In genomic region chr9:130039504-130040147, GRCh38 we compare ENCODE assay signal across 8 cellular contexts. TPM values are rescaled to one million over a fixed set of nuclear protein-coding genes. Genes with fewer than 3 reads are reported as not detected.
A peak's percentile ranks its signal among the peaks of the same experiment; 100 is the strongest.
DNase-seq lines count a peak whose midpoint lies in the region; ATAC-seq and TF ChIP-seq lines count a peak whose summit lies in the region.

No MANE protein-coding gene starts in this region.

- H3K9me3 Mint-ChIP-seq in IgD-negative memory B cell, result peaks cover 0 to 1% (median 0%) of the 10 kb centered on the region in 3 donors
- no peaks in the 10 kb centered on the region for H3K9me3 Mint-ChIP-seq in activated naive CD8-positive, alpha-beta T cell treated with anti-CD3 and anti-CD28 coated beads, Interleukin-2, amount 10 ng/mL, durations not matched to agents 7 days and 5 days
- H3K9me3 Mint-ChIP-seq in neural crest cell, result no peaks in the 10 kb centered on the region

- H3K27me3 Mint-ChIP-seq in IgD-negative memory B cell (no peaks in the 10 kb centered on the region), neural crest cell (ENCODE audit: low read depth) (peaks cover 8% of the 10 kb centered on the region)
- H3K27me3 Mint-ChIP-seq in activated naive CD8-positive, alpha-beta T cell treated with anti-CD3 and anti-CD28 coated beads, Interleukin-2, amount 10 ng/mL, durations not matched to agents 7 days and 5 days, result no peaks in the 10 kb centered on the region

- ATAC-seq in activated naive CD8-positive, alpha-beta T cell treated with anti-CD3 and anti-CD28 coated beads, Interleukin-2, amount 10 ng/mL, durations not matched to agents 7 days and 5 days (ENCODE audit: low read depth), result peak; percentile 5
- ATAC-seq in HG03045 (IDR thresholded peaks at IDR 0.05; ENCODE audit: unreplicated experiment), result no peak

- POLR2A ChIA-PET in activated naive CD8-positive, alpha-beta T cell treated with anti-CD3 and anti-CD28 coated beads, Interleukin-2, amount 10 ng/mL, durations not matched to agents 7 days and 5 days (lab: Charles Lee), result interaction anchor here (1.0 to 9.1 kb wide), 9 partner anchors 9 to 172 kb away, joined by 3 to 195 read pairs (median 9); partner anchors contain the start of gene GPR107

- H3K27ac Mint-ChIP-seq in IgD-negative memory B cell (peak overlapping the region; percentile 98 to 99 (median 99)), neural crest cell (ENCODE audit: unreplicated experiment) (no peak overlapping the region)
- H3K27ac Mint-ChIP-seq in activated naive CD8-positive, alpha-beta T cell treated with anti-CD3 and anti-CD28 coated beads, Interleukin-2, amount 10 ng/mL, durations not matched to agents 7 days and 5 days, result peak overlapping the region; percentile 99

- TF ChIP-seq POLR2A in GM15510 (IDR thresholded peaks at IDR 0.05; ENCODE audit: borderline replicate concordance, extremely low read depth, insufficient read length), result peak; percentile 19

- peak; percentile 30 for TF ChIP-seq CTCF in neural crest cell (conservative IDR thresholded peaks at IDR 0.05)

- peak overlapping the region; percentile 85 to 99 (median 96) for H3K4me3 Mint-ChIP-seq in IgD-negative memory B cell
- H3K4me3 Mint-ChIP-seq in activated naive CD8-positive, alpha-beta T cell treated with anti-CD3 and anti-CD28 coated beads, Interleukin-2, amount 10 ng/mL, durations not matched to agents 7 days and 5 days, result peak overlapping the region; percentile 100
- H3K4me3 Mint-ChIP-seq in neural crest cell, result peak overlapping the region; percentile 88

- H3K4me1 Mint-ChIP-seq in IgD-negative memory B cell (peaks cover 44 to 51% (median 49%) of the 10 kb centered on the region in 3 donors), neural crest cell (peaks cover 38% of the 10 kb centered on the region)
- peaks cover 62% of the 10 kb centered on the region for H3K4me1 Mint-ChIP-seq in activated naive CD8-positive, alpha-beta T cell treated with anti-CD3 and anti-CD28 coated beads, Interleukin-2, amount 10 ng/mL, durations not matched to agents 7 days and 5 days

- DNase-seq in activated naive CD8-positive, alpha-beta T cell treated with anti-CD3 and anti-CD28 coated beads, Interleukin-2, amount 10 ng/mL, durations not matched to agents 7 days and 5 days, result no peak
- DNase-seq in neural crest cell (ENCODE audit: low read depth, low spot score), result no peak
- no peak for DNase-seq in DMS153 treated with DMSO at 0.1 percent for 48 hours (lab: John Stamatoyannopoulos, UW; ENCODE audit: unreplicated experiment)
- no peak for DNase-seq in hepatic stellate cell (ENCODE audit: low spot score)
- no peak for DNase-seq in NCI-H128 (lab: John Stamatoyannopoulos, UW; ENCODE audit: unreplicated experiment)

- H3K36me3 Mint-ChIP-seq in IgD-negative memory B cell (peaks cover 1% of the 10 kb centered on the region), neural crest cell (ENCODE audit: low read depth) (no peaks in the 10 kb centered on the region)
- peaks cover 27% of the 10 kb centered on the region for H3K36me3 Mint-ChIP-seq in activated naive CD8-positive, alpha-beta T cell treated with anti-CD3 and anti-CD28 coated beads, Interleukin-2, amount 10 ng/mL, durations not matched to agents 7 days and 5 days

RNA-seq across cellular contexts. Expression of gene FNBP1, which starts 3.4 kb away (rescaled TPM):
- 173 TPM for polyA plus RNA-seq in IgD-negative memory B cell
- 100 to 1,000 TPM; 191 to 194 TPM for total RNA-seq in activated naive CD8-positive, alpha-beta T cell treated with anti-CD3 and anti-CD28 coated beads, Interleukin-2, amount 10 ng/mL, durations not matched to agents 7 days and 5 days
- 47.3 and 48.4 TPM in 2 replicates for total RNA-seq in neural crest cell

RNA-seq across cellular contexts. Expression of gene GPR107, which starts 14.1 kb away (rescaled TPM):
- polyA plus RNA-seq in IgD-negative memory B cell, result 2.1 TPM
- 10 to 100 TPM; 23.2 to 25.1 TPM for total RNA-seq in activated naive CD8-positive, alpha-beta T cell treated with anti-CD3 and anti-CD28 coated beads, Interleukin-2, amount 10 ng/mL, durations not matched to agents 7 days and 5 days
- total RNA-seq in neural crest cell, result 42.8 and 43.8 TPM in 2 replicates
